ENCODE assay signal across 11 cellular contexts in genomic region chr7:94436700-94437099, GRCh38. TPM values are rescaled to one million over a fixed set of nuclear protein-coding genes. Genes with fewer than 3 reads are reported as not detected.
"Had no signal": no experiment of that assay in that cellular context is flagged by ENCODE, and none has a peak within 500 bp of the region (broad histone marks: within the 10 kb centered on the region; RNA-seq: fewer than 3 reads in every experiment).

No MANE protein-coding gene starts in this region.

- H3K4me1 Mint-ChIP-seq: activated CD4-positive, alpha-beta T cell treated with anti-CD3 and anti-CD28 coated beads, Interleukin-2, amount 10 ng/mL, durations not matched to agents 7 days and 5 days; activated naive CD8-positive, alpha-beta T cell treated with anti-CD3 and anti-CD28 coated beads, Interleukin-2, amount 50 U/mL, for 24 hours had no signal

- H3K4me1 ChIP-seq: ascending aorta, body of pancreas had no signal

- DNase-seq: NCI-H1417 treated with DMSO at 0.1 percent for 48 hours had no signal

- H3K27ac ChIP-seq: ascending aorta, body of pancreas, coronary artery, PC-9 had no signal

- H3K27ac Mint-ChIP-seq: activated CD4-positive, alpha-beta memory T cell treated with anti-CD3 and anti-CD28 coated beads for 36 hours; activated CD4-positive, alpha-beta T cell treated with anti-CD3 and anti-CD28 coated beads, Interleukin-2, amount 10 ng/mL, durations not matched to agents 7 days and 5 days; activated naive CD4-positive, alpha-beta T cell treated with anti-CD3 and anti-CD28 coated beads, Interleukin-2, amount 50 U/mL, for 72 hours; activated naive CD8-positive, alpha-beta T cell treated with anti-CD3 and anti-CD28 coated beads, Interleukin-2, amount 50 U/mL, for 24 hours had no signal

- H3K9me3 ChIP-seq: ascending aorta, body of pancreas, MG63 had no signal

- H3K9me3 Mint-ChIP-seq: activated CD4-positive, alpha-beta memory T cell treated with anti-CD3 and anti-CD28 coated beads for 36 hours; activated CD4-positive, alpha-beta T cell treated with anti-CD3 and anti-CD28 coated beads, Interleukin-2, amount 10 ng/mL, durations not matched to agents 7 days and 5 days; activated naive CD4-positive, alpha-beta T cell treated with anti-CD3 and anti-CD28 coated beads, Interleukin-2, amount 50 U/mL, for 72 hours; activated naive CD8-positive, alpha-beta T cell treated with anti-CD3 and anti-CD28 coated beads, Interleukin-2, amount 50 U/mL, for 24 hours; activated T-cell treated with anti-CD3 and anti-CD28 coated beads, Interleukin-2, amount 50 U/mL, for 4 hours had no signal

- H3K36me3 Mint-ChIP-seq: activated CD4-positive, alpha-beta memory T cell treated with anti-CD3 and anti-CD28 coated beads for 36 hours; activated naive CD4-positive, alpha-beta T cell treated with anti-CD3 and anti-CD28 coated beads, Interleukin-2, amount 50 U/mL, for 72 hours had no signal

- H3K4me3 Mint-ChIP-seq: activated CD4-positive, alpha-beta memory T cell treated with anti-CD3 and anti-CD28 coated beads for 36 hours; activated CD4-positive, alpha-beta T cell treated with anti-CD3 and anti-CD28 coated beads, Interleukin-2, amount 10 ng/mL, durations not matched to agents 7 days and 5 days; activated naive CD8-positive, alpha-beta T cell treated with anti-CD3 and anti-CD28 coated beads, Interleukin-2, amount 50 U/mL, for 24 hours; activated T-cell treated with anti-CD3 and anti-CD28 coated beads, Interleukin-2, amount 50 U/mL, for 4 hours had no signal

- H3K27me3 ChIP-seq: ascending aorta, body of pancreas, MG63 had no signal

- H3K4me3 ChIP-seq: ascending aorta, body of pancreas, coronary artery, MG63, PC-9 had no signal

- H3K36me3 ChIP-seq: ascending aorta, MG63 had no signal

RNA-seq across cellular contexts. Expression of gene COL1A2, which starts 42.0 kb away (rescaled TPM):
- total RNA-seq: activated CD4-positive, alpha-beta memory T cell treated with anti-CD3 and anti-CD28 coated beads for 36 hours; activated naive CD4-positive, alpha-beta T cell treated with anti-CD3 and anti-CD28 coated beads, Interleukin-2, amount 50 U/mL, for 72 hours; PC-9 had no signal
